Comparison of ENCODE assay signal across 2 cellular contexts in genomic region chr19:48060381-48060780, GRCh38.
TF ChIP-seq lines count a peak whose summit lies in the region.

No MANE protein-coding gene starts in this region.

TF ChIP-seq in A549, 52 proteins besides CTCF, POLR2A, EP300 and RAD21:
- TF ChIP-seq JUNB (IDR thresholded peaks at IDR 0.05) = no peak
- no peak for TF ChIP-seq KDM5A (IDR thresholded peaks at IDR 0.05)
- TF ChIP-seq ATOH8 (CRISPR knock-in tag; IDR thresholded peaks at IDR 0.05; ENCODE audit: low read depth) = no peak

TF ChIP-seq in H1, 55 proteins besides CTCF, POLR2A, EP300 and RAD21:
- TF ChIP-seq SAP30 (IDR thresholded peaks at IDR 0.05; ENCODE audit: insufficient read depth, insufficient replicate concordance, low read length) (no peak), KDM1A (IDR thresholded peaks at IDR 0.05; ENCODE audit: borderline replicate concordance, low read length) (peak; percentile 75)
